In genomic region chrX:56233682-56234081, GRCh38 we compare ENCODE assay signal across 8 cellular contexts. TPM values are rescaled to one million over a fixed set of nuclear protein-coding genes. Genes with fewer than 3 reads are reported as not detected.
DNase-seq lines count a peak whose midpoint lies in the region; ATAC-seq, FAIRE-seq and TF ChIP-seq lines count a peak whose summit lies in the region.

No MANE protein-coding gene starts in this region.

- ATAC-seq in GM19452 (IDR thresholded peaks at IDR 0.05; ENCODE audit: unreplicated experiment) (peak; percentile 82), HG03520 (IDR thresholded peaks at IDR 0.05; ENCODE audit: unreplicated experiment) (peak; percentile 85), lung (ENCODE audit: insufficient read depth, low FRiP score) (peak; percentile 80)

- 21 to 28% methylated on average over 8 of the region's 8 CpGs for WGBS in lung, 2 donors

- FAIRE-seq in D721Med (lab: Jason Lieb, UNC): no peak

- H3K4me1 ChIP-seq in colonic mucosa (no peaks in the 10 kb centered on the region), lung (ENCODE audit: control insufficient read depth in 2 of 2, insufficient read depth in 2 of 2, low read length in 2 of 2) (peaks cover 0 to 7% of the 10 kb centered on the region in 2 donors), uterus (no peaks in the 10 kb centered on the region)

- H3K27me3 ChIP-seq in colonic mucosa (no peaks in the 10 kb centered on the region), lung (ENCODE audit: control insufficient read depth, insufficient read depth) (no peaks in the 10 kb centered on the region), uterus (no peaks in the 10 kb centered on the region)

- TF ChIP-seq CTCF in colonic mucosa (IDR thresholded peaks at IDR 0.05) (no peak), lung (IDR thresholded peaks at IDR 0.05; ENCODE audit: control extremely low read depth, extremely low read depth) (no peak), uterus (IDR thresholded peaks at IDR 0.05) (peak in 1 of 4 experiments; percentile 26), D721Med (IDR thresholded peaks at IDR 0.05; ENCODE audit: insufficient read depth, missing control alignments) (no peak)

- peak in 1 of 2 donors; percentile 34 for TF ChIP-seq POLR2A in uterus (IDR thresholded peaks at IDR 0.05)

- H3K36me3 ChIP-seq in colonic mucosa (no peaks in the 10 kb centered on the region), lung (ENCODE audit: control insufficient read depth in 2 of 2, insufficient read depth in 2 of 2, low read length in 2 of 2) (no peaks in the 10 kb centered on the region), uterus (no peaks in the 10 kb centered on the region)

- H3K9me3 ChIP-seq in colonic mucosa: no peaks in the 10 kb centered on the region
- H3K9me3 ChIP-seq in lung (ENCODE audit: control insufficient read depth in 2 of 2, insufficient read depth in 1 of 2, low read length in 1 of 2): no peaks in the 10 kb centered on the region
- no peaks in the 10 kb centered on the region for H3K9me3 ChIP-seq in uterus

- intact Hi-C loops in colonic mucosa (cut with DNase I): no loop called here
- intact Hi-C loops in uterus (cut with DNase I; ENCODE audit: low total_unique reads): no loop called here

- peak overlapping the region; percentile 2 for H3K27ac ChIP-seq in colonic mucosa
- peak overlapping the region; percentile 13 to 60 for H3K27ac ChIP-seq in lung (ENCODE audit: low read depth in 1 of 2, low read length in 1 of 2)
- peak overlapping the region; percentile 85 to 91 for H3K27ac ChIP-seq in uterus

- peak; percentile 17 for DNase-seq in DMS114 treated with DMSO at 0.1 percent for 48 hours (lab: John Stamatoyannopoulos, UW; ENCODE audit: unreplicated experiment)
- DNase-seq in colonic mucosa: peak; percentile 56
- DNase-seq in lung (ENCODE audit: low spot score): peak; percentile 73
- peak; percentile 66 to 73 for DNase-seq in uterus
- DNase-seq in stimulated activated CD4-positive, alpha-beta T cell treated with anti-CD3 and anti-CD28 coated beads, Interleukin-4, amount 100 ng/mL, for 1 hour: no peak
- DNase-seq in D721Med (ENCODE audit: insufficient read length, low spot score): no peak

- H3K4me3 ChIP-seq in colonic mucosa: no peak overlapping the region
- no peak overlapping the region for H3K4me3 ChIP-seq in lung
- H3K4me3 ChIP-seq in uterus: peak overlapping the region; percentile 44 to 45

- peak overlapping the region; percentile 9 to 26 for H3K9ac ChIP-seq in colonic mucosa (ENCODE audit: low read depth in 2 of 2, low read length in 2 of 2)

RNA-seq across cellular contexts. Expression of gene KLF8, which starts 1.5 kb away (rescaled TPM):
- total RNA-seq in colonic mucosa (1 to 10 TPM; 2.3 to 2.8 TPM), lung (10 to 100 TPM; 12.6 to 33.1 TPM), uterus (10 to 100 TPM; 11.5 to 44.7 (median 27.6) TPM)
- polyA plus RNA-seq in lung: 1 to 10 TPM; 3.9 to 7.0 TPM

Comparison
In these comparisons a context has a peak if more than half of its experiments do, and no peak if none do; other contexts are left out.
1. DNase-seq: peak in DMS114 treated with DMSO at 0.1 percent for 48 hours (single experiment), colonic mucosa (single experiment), lung (single experiment) and uterus (2 of 2); none in stimulated activated CD4-positive, alpha-beta T cell treated with anti-CD3 and anti-CD28 coated beads, Interleukin-4, amount 100 ng/mL, for 1 hour (single experiment) and D721Med (single experiment).
2. H3K27ac ChIP-seq: peak in every context shown above with its lines; median percentile 88 in uterus; 36 in lung; 2 in colonic mucosa.
3. H3K4me3 ChIP-seq: peak in uterus (2 of 2); none in colonic mucosa (single experiment) and lung (single experiment).
4. Peak in every context shown above with its lines, with median percentiles within 50 percentile points of each other: ATAC-seq.